Comparison of ENCODE assay signal across 20 cellular contexts in genomic region chr11:59943996-59944395, GRCh38. TPM values are rescaled to one million over a fixed set of nuclear protein-coding genes. Genes with fewer than 3 reads are reported as not detected.
A peak's percentile ranks its signal among the peaks of the same experiment; 100 is the strongest.
DNase-seq lines count a peak whose midpoint lies in the region; ATAC-seq and TF ChIP-seq lines count a peak whose summit lies in the region.
"Had no signal": no experiment of that assay in that cellular context is flagged by ENCODE, and none has a peak within 500 bp of the region (broad histone marks: within the 10 kb centered on the region; RNA-seq: fewer than 3 reads in every experiment).

No MANE protein-coding gene starts in this region.

- DNase-seq in Daoy (ENCODE audit: low read depth) (peak; percentile 11), WTC11 (ENCODE audit: low spot score) (peak; percentile 45), iPS-NIHi11 (ENCODE audit: low spot score) (peak; percentile 4), NCI-H774 (lab: John Stamatoyannopoulos, UW) (no peak), T-helper 1 cell (no peak), adrenal gland (no peak), prostate gland (ENCODE audit: low spot score) (no peak)
- DNase-seq: BE2C; CD4-positive, CD25-positive, alpha-beta regulatory T cell; COR-L47; DMS 273 treated with DMSO at 0.1 percent for 48 hours; GM23248; KBM-7; MV-4-11; NCI-H1930; NCI-H526 treated with DMSO at 0.1 percent for 48 hours; PC-9 had no signal

- intact Hi-C loops in adrenal gland (cut with DNase I) (no loop called here), prostate gland (cut with DNase I) (no loop called here)

- H3K4me3 ChIP-seq in Loucy (ENCODE audit: low read length, poor library complexity, severe bottlenecking) (no peak overlapping the region), adrenal gland (no peak overlapping the region), prostate gland (no peak overlapping the region)
- H3K4me3 ChIP-seq: GM23248, PC-9, SJSA1 had no signal

- no peaks in the 10 kb centered on the region for H3K27me3 ChIP-seq in Loucy (ENCODE audit: insufficient read depth, low read length, poor library complexity, severe bottlenecking)
- peaks cover 3% of the 10 kb centered on the region for H3K27me3 ChIP-seq in adrenal gland
- H3K27me3 ChIP-seq in prostate gland (replicated peaks; ENCODE audit: insufficient read depth), result no peaks in the 10 kb centered on the region
- H3K27me3 ChIP-seq: BE2C had no signal

- peak overlapping the region; percentile 29 for H3K4me2 ChIP-seq in Loucy (ENCODE audit: low read depth, low read length, poor library complexity, severe bottlenecking)
- H3K4me2 ChIP-seq: PC-9 had no signal

- H3K9me3 ChIP-seq in Loucy (ENCODE audit: insufficient read depth, low read depth, low read length) (no peaks in the 10 kb centered on the region), adrenal gland (replicated peaks in 1 of 3) (no peaks in the 10 kb centered on the region), prostate gland (no peaks in the 10 kb centered on the region)
- H3K9me3 ChIP-seq: BE2C, SJSA1 had no signal

- POLR2A ChIA-PET in WTC11 (lab: Charles Lee), result no interaction called here

- no peaks in the 10 kb centered on the region for H3K27me3 Mint-ChIP-seq in WTC11 (ENCODE audit: low read depth)

- H3K9me3 Mint-ChIP-seq in WTC11, result peaks cover 27% of the 10 kb centered on the region

- H3K9me2 ChIP-seq in Loucy (replicated peaks; ENCODE audit: low read depth, low read length), result no peaks in the 10 kb centered on the region

- no peak overlapping the region for H3K27ac ChIP-seq in adrenal gland
- H3K27ac ChIP-seq in prostate gland, result no peak overlapping the region
- H3K27ac ChIP-seq: GM23248, PC-9, RWPE1, SJSA1 had no signal

- no peaks in the 10 kb centered on the region for H3K79me2 ChIP-seq in Loucy (ENCODE audit: insufficient read depth, low read length)

- peak; percentile 90 for ATAC-seq in WTC11

- no peak overlapping the region; the same call in 1 of the 2 replicates for H2AFZ ChIP-seq in Loucy (ENCODE audit: low read length)
- H2AFZ ChIP-seq: GM23248, PC-9 had no signal

- H3K4me3 Mint-ChIP-seq in WTC11, result no peak overlapping the region
- H3K4me3 Mint-ChIP-seq: CD4-positive, CD25-positive, alpha-beta regulatory T cell had no signal

- H4K20me1 ChIP-seq in Loucy (ENCODE audit: insufficient read depth, low read length, poor library complexity, severe bottlenecking), result no peaks in the 10 kb centered on the region

- H3K36me3 ChIP-seq in Loucy (ENCODE audit: insufficient read depth, low read length), result no peaks in the 10 kb centered on the region
- no peaks in the 10 kb centered on the region for H3K36me3 ChIP-seq in adrenal gland (replicated peaks in 1 of 2)
- H3K36me3 ChIP-seq in prostate gland, result no peaks in the 10 kb centered on the region
- H3K36me3 ChIP-seq: BE2C, SJSA1 had no signal

- no peaks in the 10 kb centered on the region for H3F3A ChIP-seq in Loucy (ENCODE audit: low read depth)

- TF ChIP-seq POLR2A in adrenal gland (IDR thresholded peaks at IDR 0.05) (no peak), prostate gland (IDR thresholded peaks at IDR 0.05) (no peak)

- no peak overlapping the region for H3K9ac ChIP-seq in Loucy (ENCODE audit: low read depth, low read length, poor library complexity, severe bottlenecking)
- H3K9ac ChIP-seq: GM23248 had no signal

- WGBS in adrenal gland, 4 donors, result 72 to 79% (median 73%) methylated on average over 2 of the region's 2 CpGs
- 89% methylated on average over 2 of the region's 2 CpGs for WGBS in prostate gland

- H3K4me1 ChIP-seq in Loucy (ENCODE audit: insufficient read depth, low read length, poor library complexity, severe bottlenecking) (peaks cover 25% of the 10 kb centered on the region), adrenal gland (replicated peaks in 1 of 2) (no peaks in the 10 kb centered on the region), prostate gland (replicated peaks) (no peaks in the 10 kb centered on the region)
- H3K4me1 ChIP-seq: BE2C, SJSA1 had no signal

- TF ChIP-seq CTCF in Loucy (conservative IDR thresholded peaks at IDR 0.05; ENCODE audit: low read length) (no peak), WTC11 (IDR thresholded peaks at IDR 0.05) (no peak), adrenal gland (IDR thresholded peaks at IDR 0.05) (no peak), prostate gland (IDR thresholded peaks at IDR 0.05) (no peak)

- H3K36me3 Mint-ChIP-seq in WTC11, result peaks cover 3% of the 10 kb centered on the region; the same call in 1 of the 2 replicates
- H3K36me3 Mint-ChIP-seq: CD4-positive, CD25-positive, alpha-beta regulatory T cell had no signal

- peaks cover 13% of the 10 kb centered on the region for H3K4me1 Mint-ChIP-seq in WTC11
- H3K4me1 Mint-ChIP-seq: CD4-positive, CD25-positive, alpha-beta regulatory T cell had no signal

- CTCF ChIA-PET in WTC11 (lab: Charles Lee), result interaction anchor here (0.8 kb wide), 1 partner anchor 25 kb away, joined by 3 read pairs; no protein-coding TSS in a partner anchor

- H3K27ac Mint-ChIP-seq in WTC11, result no peak overlapping the region
- H3K27ac Mint-ChIP-seq: CD4-positive, CD25-positive, alpha-beta regulatory T cell had no signal

TF ChIP-seq in WTC11, 78 proteins besides CTCF, POLR2A, EP300 and RAD21 (continues in another document):
- TF ChIP-seq, protein P1, sequence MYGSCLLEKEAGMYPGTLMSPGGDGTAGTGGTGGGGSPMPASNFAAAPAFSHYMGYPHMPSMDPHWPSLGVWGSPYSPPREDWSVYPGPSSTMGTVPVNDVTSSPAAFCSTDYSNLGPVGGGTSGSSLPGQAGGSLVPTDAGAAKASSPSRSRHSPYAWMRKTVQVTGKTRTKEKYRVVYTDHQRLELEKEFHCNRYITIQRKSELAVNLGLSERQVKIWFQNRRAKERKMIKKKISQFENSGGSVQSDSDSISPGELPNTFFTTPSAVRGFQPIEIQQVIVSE (CRISPR knock-in tag; IDR thresholded peaks at IDR 0.05; ENCODE audit: borderline replicate concordance), result no peak
- TF ChIP-seq SP1 (CRISPR knock-in tag; conservative IDR thresholded peaks at IDR 0.05) (no peak), TEAD1 (CRISPR knock-in tag; IDR thresholded peaks at IDR 0.05) (no peak), NFE2L1 (CRISPR knock-in tag; IDR thresholded peaks at IDR 0.05) (no peak), PRDM15 (CRISPR knock-in tag; IDR thresholded peaks at IDR 0.05) (no peak), JAZF1 (CRISPR knock-in tag; IDR thresholded peaks at IDR 0.05) (no peak)
- TF ChIP-seq, protein P2, sequence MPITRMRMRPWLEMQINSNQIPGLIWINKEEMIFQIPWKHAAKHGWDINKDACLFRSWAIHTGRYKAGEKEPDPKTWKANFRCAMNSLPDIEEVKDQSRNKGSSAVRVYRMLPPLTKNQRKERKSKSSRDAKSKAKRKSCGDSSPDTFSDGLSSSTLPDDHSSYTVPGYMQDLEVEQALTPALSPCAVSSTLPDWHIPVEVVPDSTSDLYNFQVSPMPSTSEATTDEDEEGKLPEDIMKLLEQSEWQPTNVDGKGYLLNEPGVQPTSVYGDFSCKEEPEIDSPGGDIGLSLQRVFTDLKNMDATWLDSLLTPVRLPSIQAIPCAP (CRISPR knock-in tag; IDR thresholded peaks at IDR 0.05), result no peak
- TF ChIP-seq, protein P3, sequence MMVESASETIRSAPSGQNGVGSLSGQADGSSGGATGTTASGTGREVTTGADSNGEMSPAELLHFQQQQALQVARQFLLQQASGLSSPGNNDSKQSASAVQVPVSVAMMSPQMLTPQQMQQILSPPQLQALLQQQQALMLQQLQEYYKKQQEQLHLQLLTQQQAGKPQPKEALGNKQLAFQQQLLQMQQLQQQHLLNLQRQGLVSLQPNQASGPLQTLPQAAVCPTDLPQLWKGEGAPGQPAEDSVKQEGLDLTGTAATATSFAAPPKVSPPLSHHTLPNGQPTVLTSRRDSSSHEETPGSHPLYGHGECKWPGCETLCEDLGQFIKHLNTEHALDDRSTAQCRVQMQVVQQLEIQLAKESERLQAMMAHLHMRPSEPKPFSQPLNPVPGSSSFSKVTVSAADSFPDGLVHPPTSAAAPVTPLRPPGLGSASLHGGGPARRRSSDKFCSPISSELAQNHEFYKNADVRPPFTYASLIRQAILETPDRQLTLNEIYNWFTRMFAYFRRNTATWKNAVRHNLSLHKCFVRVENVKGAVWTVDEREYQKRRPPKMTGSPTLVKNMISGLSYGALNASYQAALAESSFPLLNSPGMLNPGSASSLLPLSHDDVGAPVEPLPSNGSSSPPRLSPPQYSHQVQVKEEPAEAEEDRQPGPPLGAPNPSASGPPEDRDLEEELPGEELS (CRISPR knock-in tag; IDR thresholded peaks at IDR 0.05), result no peak

RNA-seq across cellular contexts. Expression of gene OOSP1, which starts 5.8 kb away (rescaled TPM):
- not detected in 2 replicates for total RNA-seq in Daoy (2014; rRNA removed; shearing (Covaris generic))
- total RNA-seq in WTC11 (2021) (not detected in 3 replicates), adrenal gland (not detected), prostate gland (not detected)
- not detected for polyA plus RNA-seq in adrenal gland
- total RNA-seq: CD4-positive, CD25-positive, alpha-beta regulatory T cell; GM23248; PC-9; SJSA1 had no signal
- polyA plus RNA-seq: CD4-positive, CD25-positive, alpha-beta regulatory T cell; GM23248 had no signal

RNA-seq across cellular contexts. Expression of gene OOSP4A, which starts 19.8 kb away (rescaled TPM):
- not detected in 2 replicates for total RNA-seq in Daoy (2014; rRNA removed; shearing (Covaris generic))
- total RNA-seq in WTC11 (2021) (not detected in 3 replicates), adrenal gland (not detected), prostate gland (not detected)
- not detected for polyA plus RNA-seq in adrenal gland
- total RNA-seq: CD4-positive, CD25-positive, alpha-beta regulatory T cell; GM23248; PC-9; SJSA1 had no signal
- polyA plus RNA-seq: CD4-positive, CD25-positive, alpha-beta regulatory T cell; GM23248 had no signal

Comparison
In these comparisons a context has a peak if more than half of its experiments do, and no peak if none do; other contexts are left out.
1. DNase-seq: peak in Daoy (single experiment), WTC11 (single experiment) and iPS-NIHi11 (single experiment); none in NCI-H774 (single experiment), T-helper 1 cell (0 of 5), adrenal gland (0 of 7) and prostate gland (single experiment).